Comparison of ENCODE assay signal across 22 cellular contexts in genomic region chr5:873328-873727, GRCh38. TPM values are rescaled to one million over a fixed set of nuclear protein-coding genes. Genes with fewer than 3 reads are reported as not detected.
DNase-seq lines count a peak whose midpoint lies in the region; ATAC-seq and TF ChIP-seq lines count a peak whose summit lies in the region.
"Had no signal": no experiment of that assay in that cellular context is flagged by ENCODE, and none has a peak within 500 bp of the region (broad histone marks: within the 10 kb centered on the region; RNA-seq: fewer than 3 reads in every experiment).

No MANE protein-coding gene starts in this region.

- CTCF ChIA-PET in mammary epithelial cell (lab: Charles Lee; ENCODE audit: low non-redundant PET), result no interaction called here

- H2AFZ ChIP-seq in GM23338, result no peak overlapping the region
- no peak overlapping the region for H2AFZ ChIP-seq in OCI-LY3 (ENCODE audit: low read depth, low read length)
- H2AFZ ChIP-seq in mammary epithelial cell (ENCODE audit: low read depth, low read length), result no peak overlapping the region

- intact Hi-C loops in mammary epithelial cell (cut with micrococcal nuclease), result no loop called here

- H4K20me1 ChIP-seq in GM23338 (replicated peaks; ENCODE audit: insufficient read depth) (peaks cover 20% of the 10 kb centered on the region), OCI-LY3 (ENCODE audit: insufficient read depth, low read length) (no peaks in the 10 kb centered on the region), mammary epithelial cell (ENCODE audit: insufficient read depth, low read length) (no peaks in the 10 kb centered on the region)

- TF ChIP-seq CTCF in GM23338 (conservative IDR thresholded peaks at IDR 0.05; ENCODE audit: low read depth in 2 of 2), result no peak
- no peak for TF ChIP-seq CTCF in OCI-LY3 (IDR thresholded peaks at IDR 0.05; ENCODE audit: low read depth, low read length)
- TF ChIP-seq CTCF in mammary epithelial cell (conservative IDR thresholded peaks at IDR 0.05 in 1 of 2, IDR thresholded peaks at IDR 0.05 in 1 of 2; ENCODE audit: extremely low read depth in 1 of 2, insufficient read depth in 1 of 2, low read depth in 1 of 2, low read length in 2 of 2), result no peak

- WGBS in mammary epithelial cell (ENCODE audit: low coverage, missing lambda C conversion rate), result 94% methylated on average over 8 of the region's 8 CpGs

- 0 out of 2 replicates have a peak, but pooled peaks cover 4% of the 10 kb centered on the region for H3F3A ChIP-seq in GM23338 (replicated peaks; ENCODE audit: low read depth)

- DNase-seq in GM23338 (ENCODE audit: low spot score) (no peak), memory B cell (ENCODE audit: low spot score in 2 of 2) (no peak), DMS79 treated with DMSO at 0.1 percent for 48 hours (lab: John Stamatoyannopoulos, UW) (no peak), mammary epithelial cell (no peak)
- no peak for DNase-seq in activated CD4-positive, alpha-beta T cell treated with anti-CD3 and anti-CD28 coated beads for 1 hour
- DNase-seq: activated CD8-positive, alpha-beta memory T cell treated with anti-CD3 and anti-CD28 coated beads, Interleukin-2, amount 50 U/mL, for 48 hours; activated naive CD4-positive, alpha-beta T cell treated with Interleukin-2 at 50 U/mL for 16 hours; anterior cingulate cortex; BE2C; Calu3; cerebellar nuclear complex; effector memory CD8-positive, alpha-beta T cell; heart right ventricle; HFFc6; Kasumi-1; mesendoderm; NCI-H1417 had no signal

- H3K4me1 ChIP-seq in GM23338 (ENCODE audit: insufficient read depth) (no peaks in the 10 kb centered on the region), OCI-LY3 (ENCODE audit: low read length) (peaks cover 14% of the 10 kb centered on the region), mammary epithelial cell (ENCODE audit: insufficient read depth, low read length) (no peaks in the 10 kb centered on the region)
- H3K4me1 ChIP-seq: BE2C had no signal

- H3K4me1 Mint-ChIP-seq in GM23338, result no peaks in the 10 kb centered on the region
- peaks cover 4% of the 10 kb centered on the region for H3K4me1 Mint-ChIP-seq in memory B cell

- H3K27ac ChIP-seq in GM23338 (ENCODE audit: low read depth) (no peak overlapping the region), OCI-LY3 (ENCODE audit: low read length) (peak overlapping the region; percentile 56), mammary epithelial cell (ENCODE audit: insufficient read depth, low read depth, low read length) (no peak overlapping the region)
- H3K27ac ChIP-seq: thoracic aorta had no signal

- dilution Hi-C loops in mammary epithelial cell (cut with HindIII; ENCODE audit: low sequenced_read_pairs), result no loop called here

- peaks cover 9% of the 10 kb centered on the region for H3K27me3 Mint-ChIP-seq in GM23338 (ENCODE audit: insufficient read depth, low read depth, poor library complexity)
- no peaks in the 10 kb centered on the region for H3K27me3 Mint-ChIP-seq in memory B cell
- H3K27me3 Mint-ChIP-seq: effector memory CD8-positive, alpha-beta T cell; natural killer cell treated with Interleukin-12 subunit alpha and Interleukin-12 subunit beta and Interleukin-15 and Interleukin-18, amount 100 ng/mL, for 72 hours had no signal

- H3K4me3 ChIP-seq in GM23338 (no peak overlapping the region), OCI-LY3 (ENCODE audit: low read length) (peak overlapping the region; percentile 20; the same call in 1 of the 2 replicates), mammary epithelial cell (replicated peaks in 1 of 3; ENCODE audit: insufficient read depth in 1 of 3, low read depth in 2 of 3, low read length in 3 of 3) (no peak overlapping the region)
- H3K4me3 ChIP-seq: heart right ventricle, thoracic aorta had no signal

- H3K79me2 ChIP-seq in GM23338 (replicated peaks; ENCODE audit: insufficient read depth) (peaks cover 17% of the 10 kb centered on the region), OCI-LY3 (ENCODE audit: low read length) (peaks cover 5% of the 10 kb centered on the region; the same call in 1 of the 2 replicates), mammary epithelial cell (ENCODE audit: insufficient read depth, low read length) (peaks cover 30% of the 10 kb centered on the region)

- no peaks in the 10 kb centered on the region for H3K27me3 ChIP-seq in GM23338 (ENCODE audit: insufficient read depth)
- no peaks in the 10 kb centered on the region for H3K27me3 ChIP-seq in OCI-LY3 (ENCODE audit: low read depth, low read length)
- no peaks in the 10 kb centered on the region for H3K27me3 ChIP-seq in mammary epithelial cell (ENCODE audit: insufficient read depth, low read length)
- H3K27me3 ChIP-seq: BE2C, heart right ventricle had no signal

- BruUV-seq in mammary epithelial cell (replicated peaks; lab: Mats Ljungman, UMichigan), result no TSS peak

- peaks cover 52% of the 10 kb centered on the region for H3K36me3 ChIP-seq in GM23338 (ENCODE audit: insufficient read depth)
- H3K36me3 ChIP-seq in OCI-LY3 (replicated peaks; ENCODE audit: low read depth, low read length), result peaks cover 38% of the 10 kb centered on the region
- peaks cover 53% of the 10 kb centered on the region for H3K36me3 ChIP-seq in mammary epithelial cell (ENCODE audit: insufficient read depth, low read length)

- H3K27ac Mint-ChIP-seq in GM23338, result peak overlapping the region; percentile 62; the same call in 1 of the 2 replicates
- H3K27ac Mint-ChIP-seq in memory B cell, result no peak overlapping the region
- H3K27ac Mint-ChIP-seq: effector memory CD8-positive, alpha-beta T cell; HFFc6; natural killer cell treated with Interleukin-12 subunit alpha and Interleukin-12 subunit beta and Interleukin-15 and Interleukin-18, amount 100 ng/mL, for 72 hours; T-helper 1 cell treated with Interleukin-12 subunit alpha and Interleukin-12 subunit beta and Interleukin-4 antibody, amounts not matched to agents 30 μg/mL and 1 μg/mL, for 36 hours had no signal

- in situ Hi-C loops in mammary epithelial cell (cut with MboI; ENCODE audit: low sequenced_read_pairs in 2 of 2), result no loop called here

- H3K4me3 Mint-ChIP-seq in GM23338, result no peak overlapping the region
- H3K4me3 Mint-ChIP-seq in memory B cell, result no peak overlapping the region
- H3K4me3 Mint-ChIP-seq: effector memory CD8-positive, alpha-beta T cell; HFFc6; natural killer cell treated with Interleukin-12 subunit alpha and Interleukin-12 subunit beta and Interleukin-15 and Interleukin-18, amount 100 ng/mL, for 72 hours; T-helper 1 cell treated with Interleukin-12 subunit alpha and Interleukin-12 subunit beta and Interleukin-4 antibody, amounts not matched to agents 30 μg/mL and 1 μg/mL, for 36 hours had no signal

- peaks cover 96% of the 10 kb centered on the region for H3K36me3 Mint-ChIP-seq in GM23338 (ENCODE audit: low read depth)
- peaks cover 36% of the 10 kb centered on the region for H3K36me3 Mint-ChIP-seq in memory B cell

- H3K9me2 ChIP-seq in GM23338 (ENCODE audit: insufficient read depth), result no peaks in the 10 kb centered on the region

- H3K9me3 ChIP-seq in OCI-LY3 (ENCODE audit: insufficient read depth, low read length) (no peaks in the 10 kb centered on the region), mammary epithelial cell (replicated peaks; ENCODE audit: insufficient read depth, low read length) (no peaks in the 10 kb centered on the region)
- H3K9me3 ChIP-seq: BE2C, heart right ventricle, thoracic aorta had no signal

- peak; percentile 48 for ATAC-seq in GM18867 (IDR thresholded peaks at IDR 0.05; ENCODE audit: unreplicated experiment)
- ATAC-seq in GM23338, result no peak
- peak; percentile 29 for ATAC-seq in memory B cell (ENCODE audit: low read depth)
- ATAC-seq: effector memory CD8-positive, alpha-beta T cell; natural killer cell treated with Interleukin-12 subunit alpha and Interleukin-12 subunit beta and Interleukin-15 and Interleukin-18, amount 100 ng/mL, for 72 hours had no signal

- no peak overlapping the region for H3K4me2 ChIP-seq in GM23338
- peak overlapping the region; percentile 60 for H3K4me2 ChIP-seq in OCI-LY3 (ENCODE audit: low read length)
- H3K4me2 ChIP-seq in mammary epithelial cell (ENCODE audit: insufficient read depth, low read depth, low read length), result no peak overlapping the region

- H3K9ac ChIP-seq in OCI-LY3 (ENCODE audit: low read length), result peak overlapping the region; percentile 22; the same call in 1 of the 2 replicates
- no peak overlapping the region for H3K9ac ChIP-seq in mammary epithelial cell (ENCODE audit: insufficient read depth, low read length)

- H3K9me3 Mint-ChIP-seq in GM23338 (no peaks in the 10 kb centered on the region), memory B cell (no peaks in the 10 kb centered on the region)
- H3K9me3 Mint-ChIP-seq: effector memory CD8-positive, alpha-beta T cell; HFFc6; natural killer cell treated with Interleukin-12 subunit alpha and Interleukin-12 subunit beta and Interleukin-15 and Interleukin-18, amount 100 ng/mL, for 72 hours; T-helper 1 cell treated with Interleukin-12 subunit alpha and Interleukin-12 subunit beta and Interleukin-4 antibody, amounts not matched to agents 30 μg/mL and 1 μg/mL, for 36 hours had no signal

TF ChIP-seq in GM23338, 12 proteins besides CTCF, POLR2A, EP300 and RAD21 (continues in another document):
- TF ChIP-seq STAT1 (IDR thresholded peaks at IDR 0.05; ENCODE audit: unreplicated experiment), result no peak
- no peak for TF ChIP-seq NANOG (IDR thresholded peaks at IDR 0.05; ENCODE audit: borderline replicate concordance)
- no peak for TF ChIP-seq EZH2 (IDR thresholded peaks at IDR 0.05; ENCODE audit: low read depth, unreplicated experiment)
- no peak for TF ChIP-seq CREB1 (CRISPR knock-in tag; IDR thresholded peaks at IDR 0.05; ENCODE audit: low read depth)
- TF ChIP-seq JUNB (IDR thresholded peaks at IDR 0.05; ENCODE audit: unreplicated experiment), result no peak
- no peak for TF ChIP-seq ZNF114 (CRISPR knock-in tag; IDR thresholded peaks at IDR 0.05)

RNA-seq across cellular contexts. Expression of gene BRD9, which starts 19.3 kb away (rescaled TPM):
- 41.6 and 54.7 TPM in 2 replicates for total RNA-seq in GM23338 (2014; rRNA removed; shearing (Covaris generic))
- polyA plus RNA-seq in GM23338 (2016; fragmentation: Nextera tagmentation; extraction: Ambion mirVana) (29.8 and 32.9 TPM in 2 replicates), mammary epithelial cell (14.5 TPM)
- 10 to 100 TPM; 25.5 to 45.8 TPM for total RNA-seq in mammary epithelial cell
- 19.9 TPM for polyA minus RNA-seq in mammary epithelial cell

RNA-seq across cellular contexts. Expression of gene TRIP13, which starts 19.4 kb away (rescaled TPM):
- total RNA-seq in GM23338 (2014; rRNA removed; shearing (Covaris generic)), result 44.4 and 44.8 TPM in 2 replicates
- polyA plus RNA-seq in GM23338 (2016; fragmentation: Nextera tagmentation; extraction: Ambion mirVana), result 42.2 and 42.5 TPM in 2 replicates
- total RNA-seq in mammary epithelial cell, result 10 to 100 TPM in 1 of 2 donors, 1 to 10 TPM in 1; 5.7 to 27.9 TPM
- 35.4 TPM for polyA plus RNA-seq in mammary epithelial cell
- 68.5 TPM for polyA minus RNA-seq in mammary epithelial cell

RNA-seq across cellular contexts. Expression of gene ZDHHC11, which starts 22.5 kb away (rescaled TPM):
- total RNA-seq in GM23338 (2014; rRNA removed; shearing (Covaris generic)), result 21.8 and 29.1 TPM in 2 replicates
- polyA plus RNA-seq in GM23338 (2016; fragmentation: Nextera tagmentation; extraction: Ambion mirVana), result 5.1 and 8.0 TPM in 2 replicates
- 10 to 100 TPM in 1 of 2 donors, 1 to 10 TPM in 1; 6.0 to 10.6 TPM for total RNA-seq in mammary epithelial cell
- polyA plus RNA-seq in mammary epithelial cell, result 0.63 TPM
- 4.8 TPM for polyA minus RNA-seq in mammary epithelial cell
